In the genomic region with DNA sequence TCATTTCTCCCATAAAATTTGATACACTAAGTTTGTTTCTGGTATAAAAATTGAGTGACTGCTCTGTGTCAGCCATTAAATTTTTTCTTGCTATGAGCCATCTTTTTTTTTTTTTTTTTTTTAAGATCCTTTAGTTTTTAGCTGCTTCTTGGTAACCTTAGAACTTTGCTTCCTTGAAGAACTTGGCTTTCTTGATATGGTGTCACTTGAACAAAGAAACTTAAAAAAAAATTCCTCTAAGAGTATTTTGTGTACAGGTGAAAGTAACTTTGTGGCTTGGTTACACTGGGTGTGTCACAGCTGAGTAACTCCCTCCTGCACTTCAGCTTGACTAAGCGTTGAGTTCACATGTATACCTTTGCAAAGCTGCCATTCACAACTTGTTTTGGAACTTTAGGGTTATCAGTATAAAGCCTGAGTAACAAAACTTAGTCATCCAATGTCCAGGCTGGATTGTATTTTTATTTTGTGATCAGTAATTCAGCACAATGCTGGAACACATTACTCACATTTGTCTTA, we compare ENCODE assay signal across 8 cellular contexts. TPM values are rescaled to one million over a fixed set of nuclear protein-coding genes. Genes with fewer than 3 reads are reported as not detected.
DNase-seq lines count a peak whose midpoint lies in the region; ATAC-seq and TF ChIP-seq lines count a peak whose summit lies in the region.

No MANE protein-coding gene starts in this region.

- peak overlapping the region; percentile 80 for H3K4me3 Mint-ChIP-seq in activated CD4-positive, alpha-beta T cell treated with anti-CD3 and anti-CD28 coated beads, Interleukin-2, amount 10 ng/mL, durations not matched to agents 7 days and 5 days

- H3K27ac Mint-ChIP-seq in activated CD4-positive, alpha-beta T cell treated with anti-CD3 and anti-CD28 coated beads, Interleukin-2, amount 10 ng/mL, durations not matched to agents 7 days and 5 days, result peak overlapping the region; percentile 99

- CTCF ChIA-PET in activated CD4-positive, alpha-beta T cell treated with anti-CD3 and anti-CD28 coated beads, Interleukin-2, amount 10 ng/mL, durations not matched to agents 7 days and 5 days (lab: Charles Lee), result interaction anchor here (0.6 to 5.8 kb wide), 8 partner anchors 12 to 251 kb away, joined by 3 to 53 read pairs (median 6); no protein-coding TSS in a partner anchor

- no peaks in the 10 kb centered on the region for H3K27me3 Mint-ChIP-seq in activated CD4-positive, alpha-beta T cell treated with anti-CD3 and anti-CD28 coated beads, Interleukin-2, amount 10 ng/mL, durations not matched to agents 7 days and 5 days

- H3K4me3 ChIP-seq in left ventricle myocardium inferior (peak overlapping the region; percentile 74), fibroblast of pulmonary artery (replicated peaks; ENCODE audit: low read depth, low read length) (peak overlapping the region; percentile 61)

- no peak for DNase-seq in left ventricle myocardium inferior
- DNase-seq in Right ventricle myocardium inferior (ENCODE audit: missing footprints), result no peak
- peak; percentile 72 for DNase-seq in activated CD4-positive, alpha-beta T cell treated with anti-CD3 and anti-CD28 coated beads, Interleukin-2, amount 10 ng/mL, durations not matched to agents 7 days and 5 days
- no peak for DNase-seq in fibroblast of pulmonary artery (ENCODE audit: low read depth)
- peak; percentile 72 for DNase-seq in stimulated activated CD4-positive, alpha-beta T cell treated with anti-CD3 and anti-CD28 coated beads, Interleukin-1b, Interleukin-23, amount 100 ng/mL, for 48 hours
- DNase-seq in ecto neural progenitor cell (ENCODE audit: low spot score), result no peak
- no peak for DNase-seq in hypothalamus (lab: John Stamatoyannopoulos, UW)

- H3K27ac ChIP-seq in left ventricle myocardium inferior (replicated peaks), result peak overlapping the region; percentile 95

- intact Hi-C loops in left ventricle myocardium inferior (cut with micrococcal nuclease), result no loop called here
- intact Hi-C loops in Right ventricle myocardium inferior (cut with DNase I), result no loop called here

- no peak for TF ChIP-seq CTCF in left ventricle myocardium inferior (IDR thresholded peaks at IDR 0.05; ENCODE audit: borderline replicate concordance)
- TF ChIP-seq CTCF in fibroblast of pulmonary artery (IDR thresholded peaks at IDR 0.05; ENCODE audit: low read length, missing control alignments), result no peak

- peaks cover 74% of the 10 kb centered on the region for H3K4me1 Mint-ChIP-seq in activated CD4-positive, alpha-beta T cell treated with anti-CD3 and anti-CD28 coated beads, Interleukin-2, amount 10 ng/mL, durations not matched to agents 7 days and 5 days

- peaks cover 92% of the 10 kb centered on the region for H3K4me1 ChIP-seq in left ventricle myocardium inferior

- POLR2A ChIA-PET in activated CD4-positive, alpha-beta T cell treated with anti-CD3 and anti-CD28 coated beads, Interleukin-2, amount 10 ng/mL, durations not matched to agents 7 days and 5 days (lab: Charles Lee), result interaction anchor here (0.5 to 2.3 kb wide), 7 partner anchors 22 to 1381 kb away, joined by 3 to 15 read pairs (median 4); no protein-coding TSS in a partner anchor

- no peaks in the 10 kb centered on the region for H3K9me3 Mint-ChIP-seq in activated CD4-positive, alpha-beta T cell treated with anti-CD3 and anti-CD28 coated beads, Interleukin-2, amount 10 ng/mL, durations not matched to agents 7 days and 5 days

- peaks cover 65% of the 10 kb centered on the region for H3K36me3 Mint-ChIP-seq in activated CD4-positive, alpha-beta T cell treated with anti-CD3 and anti-CD28 coated beads, Interleukin-2, amount 10 ng/mL, durations not matched to agents 7 days and 5 days (ENCODE audit: low read depth)

- peaks cover 3% of the 10 kb centered on the region for H3K36me3 ChIP-seq in left ventricle myocardium inferior

- no peaks in the 10 kb centered on the region for H3K9me3 ChIP-seq in left ventricle myocardium inferior (replicated peaks)

- ATAC-seq in Right ventricle myocardium inferior, result no peak
- ATAC-seq in HG03280 (IDR thresholded peaks at IDR 0.05; ENCODE audit: unreplicated experiment), result peak; percentile 23

- H3K27me3 ChIP-seq in left ventricle myocardium inferior (ENCODE audit: low read depth), result no peaks in the 10 kb centered on the region

RNA-seq across cellular contexts. Expression of a gene that starts 6.5 kb away (rescaled TPM):
- total RNA-seq in left ventricle myocardium inferior, result 41.3 TPM
- 45.9 TPM for total RNA-seq in Right ventricle myocardium inferior
- 100 to 1,000 TPM; 129 to 148 TPM for total RNA-seq in activated CD4-positive, alpha-beta T cell treated with anti-CD3 and anti-CD28 coated beads, Interleukin-2, amount 10 ng/mL, durations not matched to agents 7 days and 5 days

Comparison
In these comparisons a context has a peak if more than half of its experiments do, and no peak if none do; other contexts are left out.
1. DNase-seq: peak in activated CD4-positive, alpha-beta T cell treated with anti-CD3 and anti-CD28 coated beads, Interleukin-2, amount 10 ng/mL, durations not matched to agents 7 days and 5 days (single experiment) and stimulated activated CD4-positive, alpha-beta T cell treated with anti-CD3 and anti-CD28 coated beads, Interleukin-1b, Interleukin-23, amount 100 ng/mL, for 48 hours (single experiment); none in left ventricle myocardium inferior (single experiment), Right ventricle myocardium inferior (single experiment), fibroblast of pulmonary artery (single experiment), ecto neural progenitor cell (single experiment) and hypothalamus (0 of 51).